In genomic region chr3:15903164-15903563, GRCh38 we compare ENCODE assay signal across 1 cellular context.
TF ChIP-seq lines count a peak whose summit lies in the region.

No MANE protein-coding gene starts in this region.

TF ChIP-seq in liver, 16 proteins besides CTCF, POLR2A, EP300 and RAD21 (continued from another document):
- TF ChIP-seq ZBTB33 (IDR thresholded peaks at IDR 0.05) = no peak
- TF ChIP-seq REST (IDR thresholded peaks at IDR 0.05) = no peak
- TF ChIP-seq SP1 (IDR thresholded peaks at IDR 0.05) = peak; percentile 65
- no peak for TF ChIP-seq YY1 (IDR thresholded peaks at IDR 0.05)
- TF ChIP-seq HNF4G (IDR thresholded peaks at IDR 0.05) = no peak
